ENCODE assay signal across 26 cellular contexts in genomic region chr17:11772031-11772430, GRCh38.
DNase-seq lines count a peak whose midpoint lies in the region; FAIRE-seq and TF ChIP-seq lines count a peak whose summit lies in the region.
"Had no signal": no experiment of that assay in that cellular context is flagged by ENCODE, and none has a peak within 500 bp of the region (broad histone marks: within the 10 kb centered on the region; RNA-seq: fewer than 3 reads in every experiment).

No MANE protein-coding gene starts in this region.

- DNase-seq in kidney (no peak), WERI-Rb-1 (no peak), superior temporal gyrus (ENCODE audit: extremely low spot score) (no peak), ureter (ENCODE audit: low spot score) (no peak)
- DNase-seq in T-helper 2 cell treated with Interferon-gamma antibody and Interleukin-4, amounts not matched to agents 5 μg/mL and 100 μg/mL, for 36 hours (ENCODE audit: low spot score): no peak
- DNase-seq: ACHN; BE2C; C1 segment of cervical spinal cord; CD4-positive, alpha-beta memory T cell; CD4-positive, CD25-positive, alpha-beta regulatory T cell; CD8-positive, alpha-beta memory T cell; COR-L47; DMS 273 treated with DMSO at 0.1 percent for 48 hours; DMS153; DMS53; DMS79; DND-41; EL; GF-D8 had no signal

- intact Hi-C loops in kidney (cut with DNase I): no loop called here

- FAIRE-seq in A204.1 (lab: Jason Lieb, UNC): peak; percentile 84
- FAIRE-seq in TTC549 (lab: Jason Lieb, UNC): peak; percentile 45
- FAIRE-seq in endometrium (lab: Jason Lieb, UNC): peak; percentile 21
- peak; percentile 76 for FAIRE-seq in kidney (lab: Jason Lieb, UNC)
- FAIRE-seq: GM12891 had no signal

- TF ChIP-seq CTCF in kidney (IDR thresholded peaks at IDR 0.05; ENCODE audit: borderline replicate concordance, extremely low read depth, insufficient read depth) (no peak), WERI-Rb-1 (IDR thresholded peaks at IDR 0.05; ENCODE audit: low read depth, low read length) (no peak)

- no peak overlapping the region for H3K4me3 ChIP-seq in kidney (ENCODE audit: low read length in 2 of 2)
- H3K4me3 ChIP-seq in WERI-Rb-1 (ENCODE audit: low read depth, low read length): no peak overlapping the region
- H3K4me3 ChIP-seq: BLaER1 had no signal

- no peaks in the 10 kb centered on the region for H3K27me3 Mint-ChIP-seq in T-helper 2 cell treated with Interferon-gamma antibody and Interleukin-4, amounts not matched to agents 5 μg/mL and 100 μg/mL, for 36 hours (ENCODE audit: low read depth)
- H3K27me3 Mint-ChIP-seq: CD4-positive, alpha-beta memory T cell; CD4-positive, CD25-positive, alpha-beta regulatory T cell had no signal

- H3K9me3 ChIP-seq in kidney (ENCODE audit: control insufficient read depth in 1 of 2, low read length in 2 of 2) (no peaks in the 10 kb centered on the region), WERI-Rb-1 (ENCODE audit: severe bottlenecking) (no peaks in the 10 kb centered on the region)
- H3K9me3 ChIP-seq: BE2C, BLaER1 had no signal

- peaks cover 16% of the 10 kb centered on the region for H3K9me3 Mint-ChIP-seq in T-helper 2 cell treated with Interferon-gamma antibody and Interleukin-4, amounts not matched to agents 5 μg/mL and 100 μg/mL, for 36 hours

- H3K36me3 ChIP-seq in kidney (ENCODE audit: control insufficient read depth in 1 of 2, insufficient read depth in 2 of 2, low read length in 2 of 2): no peaks in the 10 kb centered on the region
- no peaks in the 10 kb centered on the region for H3K36me3 ChIP-seq in WERI-Rb-1
- H3K36me3 ChIP-seq: BE2C, BLaER1 had no signal

- H3K36me3 Mint-ChIP-seq in T-helper 2 cell treated with Interferon-gamma antibody and Interleukin-4, amounts not matched to agents 5 μg/mL and 100 μg/mL, for 36 hours (ENCODE audit: low read depth): no peaks in the 10 kb centered on the region
- H3K36me3 Mint-ChIP-seq: CD14-positive monocyte; CD4-positive, alpha-beta memory T cell; CD4-positive, CD25-positive, alpha-beta regulatory T cell; CD8-positive, alpha-beta memory T cell had no signal

- H3K27ac ChIP-seq in kidney (ENCODE audit: low read depth in 2 of 2, low read length in 2 of 2): no peak overlapping the region
- H3K27ac ChIP-seq in WERI-Rb-1: no peak overlapping the region
- H3K27ac ChIP-seq: 22Rv1, BLaER1 had no signal

- no peak overlapping the region for H3K9ac ChIP-seq in kidney (ENCODE audit: low read length in 2 of 2)
- H3K9ac ChIP-seq: BLaER1 had no signal

- H3K4me1 ChIP-seq in kidney (ENCODE audit: control insufficient read depth in 1 of 2, insufficient read depth in 1 of 2, low read depth in 1 of 2, low read length in 2 of 2): no peaks in the 10 kb centered on the region
- H3K4me1 ChIP-seq: BE2C had no signal

- no peak overlapping the region for H3K4me3 Mint-ChIP-seq in T-helper 2 cell treated with Interferon-gamma antibody and Interleukin-4, amounts not matched to agents 5 μg/mL and 100 μg/mL, for 36 hours
- H3K4me3 Mint-ChIP-seq: CD14-positive monocyte; CD4-positive, alpha-beta memory T cell; CD4-positive, CD25-positive, alpha-beta regulatory T cell; CD8-positive, alpha-beta memory T cell had no signal

- peaks cover 6% of the 10 kb centered on the region for H3K27me3 ChIP-seq in WERI-Rb-1 (ENCODE audit: insufficient read depth, low read depth, severe bottlenecking)
- H3K27me3 ChIP-seq: BE2C, BLaER1 had no signal

- no peak overlapping the region for H3K27ac Mint-ChIP-seq in T-helper 2 cell treated with Interferon-gamma antibody and Interleukin-4, amounts not matched to agents 5 μg/mL and 100 μg/mL, for 36 hours
- H3K27ac Mint-ChIP-seq: CD4-positive, alpha-beta memory T cell; CD4-positive, CD25-positive, alpha-beta regulatory T cell; CD8-positive, alpha-beta memory T cell had no signal

- H3K4me1 Mint-ChIP-seq in T-helper 2 cell treated with Interferon-gamma antibody and Interleukin-4, amounts not matched to agents 5 μg/mL and 100 μg/mL, for 36 hours (ENCODE audit: low read depth): no peaks in the 10 kb centered on the region
- H3K4me1 Mint-ChIP-seq: CD14-positive monocyte; CD4-positive, alpha-beta memory T cell; CD4-positive, CD25-positive, alpha-beta regulatory T cell; CD8-positive, alpha-beta memory T cell had no signal
